15 cellular contexts compared by ENCODE assay signal in the genomic region with DNA sequence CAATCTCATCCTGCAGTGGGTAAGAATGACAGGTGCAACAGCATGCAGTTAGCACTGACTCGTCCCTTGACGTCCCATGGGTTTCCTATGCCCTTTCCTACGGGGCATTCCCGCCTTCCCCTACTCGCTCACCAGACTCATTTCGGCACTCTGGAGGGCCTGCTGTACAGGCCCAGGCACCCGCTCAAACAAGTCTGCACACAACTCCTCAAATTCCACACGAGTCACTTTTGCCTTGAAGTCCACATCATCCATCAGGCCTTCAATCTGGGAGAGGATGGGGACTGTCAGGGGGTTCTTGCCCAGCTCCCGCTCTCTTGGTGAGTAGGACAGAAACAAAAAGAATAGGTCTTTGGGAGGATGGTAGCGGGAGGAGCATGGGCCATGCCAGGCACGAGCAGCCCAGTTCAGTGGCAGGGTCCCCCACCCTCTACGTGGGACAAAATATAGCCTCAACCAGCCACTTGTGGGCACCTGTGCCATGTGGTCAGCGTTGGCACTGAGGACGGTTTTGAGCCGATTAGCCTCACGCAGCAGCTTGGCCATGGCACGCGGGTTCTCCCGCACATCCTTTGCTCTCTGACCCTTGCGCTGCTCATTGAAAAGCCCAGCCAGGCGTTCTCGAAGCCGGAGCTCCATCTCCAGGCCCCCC. TPM values are rescaled to one million over a fixed set of nuclear protein-coding genes. Genes with fewer than 3 reads are reported as not detected.
A peak's percentile ranks its signal among the peaks of the same experiment; 100 is the strongest.
DNase-seq lines count a peak whose midpoint lies in the region; ATAC-seq, FAIRE-seq and TF ChIP-seq lines count a peak whose summit lies in the region.
"Had no signal": no experiment of that assay in that cellular context is flagged by ENCODE, and none has a peak within 500 bp of the region (broad histone marks: within the 10 kb centered on the region; RNA-seq: fewer than 3 reads in every experiment).

No MANE protein-coding gene starts in this region.

- peaks cover 62% of the 10 kb centered on the region for H3K36me3 ChIP-seq in bronchial epithelial cell (ENCODE audit: control insufficient read depth, insufficient read depth, low read length)

- no peak for DNase-seq in activated naive CD4-positive, alpha-beta T cell treated with anti-CD3 and anti-CD28 coated beads, Interleukin-2, amount 10 ng/mL, durations not matched to agents 7 days and 5 days
- no peak for DNase-seq in activated naive CD4-positive, alpha-beta T cell (lab: John Stamatoyannopoulos, UW)
- DNase-seq in bronchial epithelial cell (ENCODE audit: low read depth): peak; percentile 30
- DNase-seq in stimulated activated naive B cell treated with anti-CD40 and anti-IgM and Interleukin-4, amounts not matched to agents 10 μg/mL and 1 μg/mL and 100 μg/mL, for 72 hours: no peak
- no peak for DNase-seq in NCI-H2171 (lab: John Stamatoyannopoulos, UW)
- no peak for DNase-seq in foreskin fibroblast
- DNase-seq: endodermal cell, islet precursor cell, NCI-H2029 treated with DMSO at 0.1 percent for 48 hours, Right ventricle myocardium superior, stomach had no signal

- CTCF ChIA-PET in activated naive CD4-positive, alpha-beta T cell treated with anti-CD3 and anti-CD28 coated beads, Interleukin-2, amount 10 ng/mL, durations not matched to agents 7 days and 5 days (lab: Charles Lee): interaction anchor here (1.1 kb wide), 1 partner anchor 11 kb away, joined by 3 read pairs; no protein-coding TSS in a partner anchor

- no peaks in the 10 kb centered on the region for H3K9me3 Mint-ChIP-seq in activated naive CD4-positive, alpha-beta T cell treated with anti-CD3 and anti-CD28 coated beads, Interleukin-2, amount 10 ng/mL, durations not matched to agents 7 days and 5 days
- no peaks in the 10 kb centered on the region for H3K9me3 Mint-ChIP-seq in stimulated activated naive B cell treated with anti-CD40 and anti-IgM and Interleukin-4, amounts not matched to agents 10 μg/mL and 1 μg/mL and 100 μg/mL, for 72 hours
- H3K9me3 Mint-ChIP-seq: endodermal cell had no signal

- H3K4me1 Mint-ChIP-seq in activated naive CD4-positive, alpha-beta T cell treated with anti-CD3 and anti-CD28 coated beads, Interleukin-2, amount 10 ng/mL, durations not matched to agents 7 days and 5 days: peaks cover 36% of the 10 kb centered on the region
- H3K4me1 Mint-ChIP-seq in stimulated activated naive B cell treated with anti-CD40 and anti-IgM and Interleukin-4, amounts not matched to agents 10 μg/mL and 1 μg/mL and 100 μg/mL, for 72 hours: peaks cover 45 to 56% of the 10 kb centered on the region in 2 donors

- peaks cover 70% of the 10 kb centered on the region for H3K36me3 Mint-ChIP-seq in activated naive CD4-positive, alpha-beta T cell treated with anti-CD3 and anti-CD28 coated beads, Interleukin-2, amount 10 ng/mL, durations not matched to agents 7 days and 5 days
- H3K36me3 Mint-ChIP-seq in stimulated activated naive B cell treated with anti-CD40 and anti-IgM and Interleukin-4, amounts not matched to agents 10 μg/mL and 1 μg/mL and 100 μg/mL, for 72 hours: peaks cover 64 to 82% of the 10 kb centered on the region in 2 donors

- H3K4me3 Mint-ChIP-seq in activated naive CD4-positive, alpha-beta T cell treated with anti-CD3 and anti-CD28 coated beads, Interleukin-2, amount 10 ng/mL, durations not matched to agents 7 days and 5 days: no peak overlapping the region
- H3K4me3 Mint-ChIP-seq in stimulated activated naive B cell treated with anti-CD40 and anti-IgM and Interleukin-4, amounts not matched to agents 10 μg/mL and 1 μg/mL and 100 μg/mL, for 72 hours: peak overlapping the region; percentile 31 to 36
- H3K4me3 Mint-ChIP-seq: endodermal cell had no signal

- H3K27ac Mint-ChIP-seq in activated naive CD4-positive, alpha-beta T cell treated with anti-CD3 and anti-CD28 coated beads, Interleukin-2, amount 10 ng/mL, durations not matched to agents 7 days and 5 days: peak overlapping the region; percentile 37
- H3K27ac Mint-ChIP-seq in stimulated activated naive B cell treated with anti-CD40 and anti-IgM and Interleukin-4, amounts not matched to agents 10 μg/mL and 1 μg/mL and 100 μg/mL, for 72 hours: peak overlapping the region; percentile 93
- H3K27ac Mint-ChIP-seq: endodermal cell had no signal

- ATAC-seq in HG02884 (IDR thresholded peaks at IDR 0.05; ENCODE audit: unreplicated experiment) (peak; percentile 19), GM19324 (IDR thresholded peaks at IDR 0.05; ENCODE audit: low FRiP score, unreplicated experiment) (no peak)
- ATAC-seq in stimulated activated naive B cell treated with anti-CD40 and anti-IgM and Interleukin-4, amounts not matched to agents 10 μg/mL and 1 μg/mL and 100 μg/mL, for 72 hours (replicated peaks): no peak

- H3K27me3 Mint-ChIP-seq in activated naive CD4-positive, alpha-beta T cell treated with anti-CD3 and anti-CD28 coated beads, Interleukin-2, amount 10 ng/mL, durations not matched to agents 7 days and 5 days: no peaks in the 10 kb centered on the region
- H3K27me3 Mint-ChIP-seq in stimulated activated naive B cell treated with anti-CD40 and anti-IgM and Interleukin-4, amounts not matched to agents 10 μg/mL and 1 μg/mL and 100 μg/mL, for 72 hours: no peaks in the 10 kb centered on the region

- no peak for TF ChIP-seq CTCF in bronchial epithelial cell (IDR thresholded peaks at IDR 0.05; ENCODE audit: insufficient read depth, low read length, severe bottlenecking)
- no peak for TF ChIP-seq CTCF in foreskin fibroblast (IDR thresholded peaks at IDR 0.05; ENCODE audit: low read depth, low read length)

- H3K27me3 ChIP-seq in bronchial epithelial cell (ENCODE audit: control insufficient read depth, insufficient read depth, low read length): no peaks in the 10 kb centered on the region
- H3K27me3 ChIP-seq: cardiac muscle cell, hepatocyte, stomach had no signal

- FAIRE-seq in bronchial epithelial cell (lab: Jason Lieb, UNC): no peak

- H3K4me3 ChIP-seq in bronchial epithelial cell (ENCODE audit: low read depth, low read length): no peak overlapping the region
- H3K4me3 ChIP-seq in foreskin fibroblast (ENCODE audit: low read depth in 1 of 2, low read length in 2 of 2): no peak overlapping the region
- H3K4me3 ChIP-seq: cardiac muscle cell, hepatocyte, stomach had no signal

RNA-seq across cellular contexts. Expression of a gene that starts 4.7 kb away (rescaled TPM):
- total RNA-seq in bronchial epithelial cell: 292 and 301 TPM in 2 replicates

RNA-seq across cellular contexts. Expression of a gene that starts 15.3 kb away (rescaled TPM):
- total RNA-seq in bronchial epithelial cell: 24.5 and 27.0 TPM in 2 replicates

RNA-seq across cellular contexts. Expression of a gene that starts 21.6 kb away (rescaled TPM):
- 9.9 and 11.6 TPM in 2 replicates for total RNA-seq in bronchial epithelial cell

RNA-seq across cellular contexts. Expression of a gene that starts 32.4 kb away (rescaled TPM):
- total RNA-seq in bronchial epithelial cell: 6.3 and 10.0 TPM in 2 replicates

RNA-seq across cellular contexts. Expression of a gene that starts 33.7 kb away (rescaled TPM):
- 115 and 123 TPM in 2 replicates for total RNA-seq in bronchial epithelial cell
